Comparison of ENCODE assay signal across 10 cellular contexts in genomic region chr11:95241673-95242072, GRCh38. TPM values are rescaled to one million over a fixed set of nuclear protein-coding genes. Genes with fewer than 3 reads are reported as not detected.
A peak's percentile ranks its signal among the peaks of the same experiment; 100 is the strongest.
DNase-seq lines count a peak whose midpoint lies in the region; ATAC-seq and TF ChIP-seq lines count a peak whose summit lies in the region.
"Had no signal": no experiment of that assay in that cellular context is flagged by ENCODE, and none has a peak within 500 bp of the region (broad histone marks: within the 10 kb centered on the region; RNA-seq: fewer than 3 reads in every experiment).

No MANE protein-coding gene starts in this region.

- H3K36me3 Mint-ChIP-seq in activated naive CD8-positive, alpha-beta T cell treated with anti-CD3 and anti-CD28 coated beads for 36 hours = no peaks in the 10 kb centered on the region
- no peaks in the 10 kb centered on the region for H3K36me3 Mint-ChIP-seq in activated naive CD8-positive, alpha-beta T cell treated with anti-CD3 and anti-CD28 coated beads, Interleukin-2, amount 50 U/mL, for 24 hours (ENCODE audit: low read depth)
- H3K36me3 Mint-ChIP-seq in endothelial cell (ENCODE audit: low read depth, unreplicated experiment) = no peaks in the 10 kb centered on the region

- no peaks in the 10 kb centered on the region for H3K9me3 ChIP-seq in thoracic aorta

- no peaks in the 10 kb centered on the region for H3K9me3 Mint-ChIP-seq in activated naive CD8-positive, alpha-beta T cell treated with anti-CD3 and anti-CD28 coated beads for 36 hours
- no peaks in the 10 kb centered on the region for H3K9me3 Mint-ChIP-seq in activated naive CD8-positive, alpha-beta T cell treated with anti-CD3 and anti-CD28 coated beads, Interleukin-2, amount 50 U/mL, for 24 hours
- no peaks in the 10 kb centered on the region for H3K9me3 Mint-ChIP-seq in endothelial cell (ENCODE audit: unreplicated experiment)

- H3K27me3 ChIP-seq in thoracic aorta (replicated peaks; ENCODE audit: insufficient read depth) = no peaks in the 10 kb centered on the region

- ATAC-seq in activated naive CD8-positive, alpha-beta T cell treated with anti-CD3 and anti-CD28 coated beads, Interleukin-2, amount 50 U/mL, for 24 hours = no peak
- ATAC-seq in HG03060 (IDR thresholded peaks at IDR 0.05; ENCODE audit: low read depth, unreplicated experiment) = peak; percentile 58
- no peak for ATAC-seq in thoracic aorta (ENCODE audit: insufficient number of reproducible peaks, low FRiP score, low read depth)
- ATAC-seq in HG02970 (IDR thresholded peaks at IDR 0.05; ENCODE audit: low FRiP score, unreplicated experiment) = no peak

- peaks cover 5% of the 10 kb centered on the region for H3K4me1 Mint-ChIP-seq in activated naive CD8-positive, alpha-beta T cell treated with anti-CD3 and anti-CD28 coated beads for 36 hours
- H3K4me1 Mint-ChIP-seq in activated naive CD8-positive, alpha-beta T cell treated with anti-CD3 and anti-CD28 coated beads, Interleukin-2, amount 50 U/mL, for 24 hours = peaks cover 18% of the 10 kb centered on the region
- peaks cover 29% of the 10 kb centered on the region for H3K4me1 Mint-ChIP-seq in endothelial cell (ENCODE audit: unreplicated experiment)

- no peak overlapping the region for H3K27ac ChIP-seq in thoracic aorta
- H3K27ac ChIP-seq: HL-60 had no signal

- H3K4me3 ChIP-seq in thoracic aorta = peak overlapping the region; percentile 41

- no peaks in the 10 kb centered on the region for H3K27me3 Mint-ChIP-seq in activated naive CD8-positive, alpha-beta T cell treated with anti-CD3 and anti-CD28 coated beads for 36 hours
- H3K27me3 Mint-ChIP-seq in activated naive CD8-positive, alpha-beta T cell treated with anti-CD3 and anti-CD28 coated beads, Interleukin-2, amount 50 U/mL, for 24 hours = no peaks in the 10 kb centered on the region
- no peaks in the 10 kb centered on the region for H3K27me3 Mint-ChIP-seq in endothelial cell (ENCODE audit: unreplicated experiment)

- TF ChIP-seq CTCF in endothelial cell (IDR thresholded peaks at IDR 0.05; ENCODE audit: unreplicated experiment) = no peak
- no peak for TF ChIP-seq CTCF in thoracic aorta (IDR thresholded peaks at IDR 0.05)

- H3K27ac Mint-ChIP-seq in activated naive CD8-positive, alpha-beta T cell treated with anti-CD3 and anti-CD28 coated beads for 36 hours = peak overlapping the region; percentile 23
- no peak overlapping the region for H3K27ac Mint-ChIP-seq in activated naive CD8-positive, alpha-beta T cell treated with anti-CD3 and anti-CD28 coated beads, Interleukin-2, amount 50 U/mL, for 24 hours
- peak overlapping the region; percentile 91 for H3K27ac Mint-ChIP-seq in endothelial cell (ENCODE audit: unreplicated experiment)

- H3K36me3 ChIP-seq in thoracic aorta = no peaks in the 10 kb centered on the region

- H3K4me1 ChIP-seq in thoracic aorta (ENCODE audit: control insufficient read depth in 1 of 2, low read depth in 2 of 2) = peaks cover 0 to 4% of the 10 kb centered on the region in 2 donors

- DNase-seq in activated naive CD8-positive, alpha-beta T cell treated with anti-CD3 and anti-CD28 coated beads for 36 hours = no peak
- DNase-seq in activated naive CD8-positive, alpha-beta T cell treated with anti-CD3 and anti-CD28 coated beads, Interleukin-2, amount 50 U/mL, for 24 hours = no peak
- DNase-seq in endothelial cell (ENCODE audit: low spot score) (no peak), thoracic aorta (ENCODE audit: low spot score) (no peak), activated T-cell treated with anti-CD3 and anti-CD28 coated beads for 4 hours (no peak), cerebellar nuclear complex (lab: John Stamatoyannopoulos, UW) (no peak)
- DNase-seq: islet precursor cell had no signal

- no peak overlapping the region for H3K4me3 Mint-ChIP-seq in activated naive CD8-positive, alpha-beta T cell treated with anti-CD3 and anti-CD28 coated beads for 36 hours
- no peak overlapping the region for H3K4me3 Mint-ChIP-seq in activated naive CD8-positive, alpha-beta T cell treated with anti-CD3 and anti-CD28 coated beads, Interleukin-2, amount 50 U/mL, for 24 hours
- no peak overlapping the region for H3K4me3 Mint-ChIP-seq in endothelial cell (ENCODE audit: unreplicated experiment)

RNA-seq across cellular contexts. Expression of gene SESN3, which starts 10.7 kb away (rescaled TPM):
- total RNA-seq in activated naive CD8-positive, alpha-beta T cell treated with anti-CD3 and anti-CD28 coated beads for 36 hours = 10 to 100 TPM; 16.2 to 16.4 TPM
- 94.5 TPM for total RNA-seq in endothelial cell (ENCODE audit: unreplicated experiment)
- total RNA-seq in thoracic aorta = 10 to 100 TPM; 37.9 to 41.3 TPM
